Comparison of ENCODE assay signal across 9 cellular contexts in genomic region chr2:97663626-97663961, GRCh38. TPM values are rescaled to one million over a fixed set of nuclear protein-coding genes. Genes with fewer than 3 reads are reported as not detected.
DNase-seq lines count a peak whose midpoint lies in the region; ATAC-seq and TF ChIP-seq lines count a peak whose summit lies in the region.
"Had no signal": no experiment of that assay in that cellular context is flagged by ENCODE, and none has a peak within 500 bp of the region (broad histone marks: within the 10 kb centered on the region; RNA-seq: fewer than 3 reads in every experiment).

No MANE protein-coding gene starts in this region.

- H3K79me2 ChIP-seq in neural cell (replicated peaks; ENCODE audit: insufficient read depth, low read length), result peaks cover 20% of the 10 kb centered on the region

- DNase-seq in CD8-positive, alpha-beta memory T cell, result no peak
- no peak for DNase-seq in RKO (ENCODE audit: low spot score)
- DNase-seq in COLO829 (ENCODE audit: low spot score), result no peak

- POLR2A ChIA-PET in CD8-positive, alpha-beta memory T cell (lab: Charles Lee), result interaction anchor here (0.7 to 3.7 kb wide), 5 partner anchors 13 to 141 kb away, joined by 5 to 83 read pairs (median 8); partner anchors contain the start of genes ANKRD36B and COX5B

- no peaks in the 10 kb centered on the region for H3K9me3 Mint-ChIP-seq in CD8-positive, alpha-beta memory T cell

- H3K27ac ChIP-seq in CD8-positive, alpha-beta memory T cell (ENCODE audit: low read depth, low read length), result peak overlapping the region; percentile 96
- H3K27ac ChIP-seq in HUES64 (ENCODE audit: low read depth, low read length) (peak overlapping the region; percentile 84), cingulate gyrus (ENCODE audit: low read depth, low read length) (peak overlapping the region; percentile 80), neural cell (ENCODE audit: low read length) (peak overlapping the region; percentile 94)

- peaks cover 0 to 34% (median 0%) of the 10 kb centered on the region in 3 donors for H3K36me3 Mint-ChIP-seq in CD8-positive, alpha-beta memory T cell

- H3K27me3 Mint-ChIP-seq in CD8-positive, alpha-beta memory T cell, result no peaks in the 10 kb centered on the region

- H3K9me2 ChIP-seq in neural cell (ENCODE audit: insufficient read depth, low read length), result no peaks in the 10 kb centered on the region

- H4K20me1 ChIP-seq in neural cell (ENCODE audit: insufficient read depth), result no peaks in the 10 kb centered on the region

- CTCF ChIA-PET in CD8-positive, alpha-beta memory T cell (lab: Charles Lee), result interaction anchor here (1.0 to 8.4 kb wide), 6 partner anchors 9 to 73 kb away, joined by 3 to 66 read pairs (median 12); partner anchors contain the start of genes ANKRD36B and COX5B

- H3F3A ChIP-seq in neural cell (ENCODE audit: insufficient read depth, low read length, poor library complexity, severe bottlenecking), result no peaks in the 10 kb centered on the region

- peak overlapping the region; percentile 100 for H3K4me3 ChIP-seq in CD8-positive, alpha-beta memory T cell (ENCODE audit: low read length)
- H3K4me3 ChIP-seq in HUES64 (ENCODE audit: low read length) (peak overlapping the region; percentile 74), neural cell (ENCODE audit: low read length) (peak overlapping the region; percentile 95)

- no peaks in the 10 kb centered on the region for H3K27me3 ChIP-seq in CD8-positive, alpha-beta memory T cell (ENCODE audit: insufficient read depth, low read length, poor library complexity, severe bottlenecking)
- no peaks in the 10 kb centered on the region for H3K27me3 ChIP-seq in HUES64 (ENCODE audit: insufficient read depth, low read length)
- no peaks in the 10 kb centered on the region for H3K27me3 ChIP-seq in neural cell (ENCODE audit: insufficient read depth, low read depth, low read length)

- TF ChIP-seq CTCF in neural cell (IDR thresholded peaks at IDR 0.05; ENCODE audit: poor library complexity, severe bottlenecking), result no peak

- peak overlapping the region in 5 of 8 donors; percentile 95 to 99 (median 98) for H3K27ac Mint-ChIP-seq in CD8-positive, alpha-beta memory T cell

- peak overlapping the region; percentile 15 for H2AFZ ChIP-seq in neural cell (ENCODE audit: low read depth, low read length)

- H3K36me3 ChIP-seq in CD8-positive, alpha-beta memory T cell (ENCODE audit: insufficient read depth, low read length), result peaks cover 7% of the 10 kb centered on the region
- H3K36me3 ChIP-seq in HUES64 (ENCODE audit: insufficient read depth, low read length) (peaks cover 13% of the 10 kb centered on the region; the same call in 1 of the 2 replicates), neural cell (ENCODE audit: insufficient read depth, low read length) (no peaks in the 10 kb centered on the region)

- H3K9ac ChIP-seq in HUES64 (ENCODE audit: low read depth, low read length), result peak overlapping the region; percentile 82
- peak overlapping the region; percentile 91 for H3K9ac ChIP-seq in neural cell (ENCODE audit: low read length)

- H3K4me1 Mint-ChIP-seq in CD8-positive, alpha-beta memory T cell, result peaks cover 30 to 43% (median 31%) of the 10 kb centered on the region in 3 donors

- H3K9me3 ChIP-seq in CD8-positive, alpha-beta memory T cell (ENCODE audit: low read length), result no peaks in the 10 kb centered on the region
- no peaks in the 10 kb centered on the region for H3K9me3 ChIP-seq in HUES64 (ENCODE audit: insufficient read depth, low read depth, low read length)
- H3K9me3 ChIP-seq in neural cell (ENCODE audit: low read length), result no peaks in the 10 kb centered on the region

- peaks cover 30% of the 10 kb centered on the region for H3K4me1 ChIP-seq in CD8-positive, alpha-beta memory T cell (ENCODE audit: insufficient read depth, low read length)
- H3K4me1 ChIP-seq in HUES64 (ENCODE audit: insufficient read depth, low read length), result peaks cover 17% of the 10 kb centered on the region; the same call in 1 of the 2 replicates

- ATAC-seq in GM18873 (IDR thresholded peaks at IDR 0.05; ENCODE audit: low FRiP score, unreplicated experiment) (no peak), GM18867 (IDR thresholded peaks at IDR 0.05; ENCODE audit: unreplicated experiment) (no peak)

- no peak for TF ChIP-seq EP300 in neural cell (conservative IDR thresholded peaks at IDR 0.05; ENCODE audit: poor library complexity, severe bottlenecking)

- H3K4me2 ChIP-seq in neural cell (ENCODE audit: low read length), result no peak overlapping the region

- WGBS in HUES64, result under 1% methylated on average over 46 of the region's 46 CpGs

- peak overlapping the region; percentile 90 to 99 (median 96) for H3K4me3 Mint-ChIP-seq in CD8-positive, alpha-beta memory T cell

- no peak for TF ChIP-seq RAD21 in neural cell (conservative IDR thresholded peaks at IDR 0.05)

TF ChIP-seq in neural cell, 6 proteins besides CTCF, POLR2A, EP300 and RAD21:
- TF ChIP-seq REST (IDR thresholded peaks at IDR 0.05; ENCODE audit: borderline replicate concordance), result no peak
- no peak for TF ChIP-seq SMC3 (conservative IDR thresholded peaks at IDR 0.05; ENCODE audit: poor library complexity)
- no peak for TF ChIP-seq MXI1 (conservative IDR thresholded peaks at IDR 0.05; ENCODE audit: poor library complexity, severe bottlenecking)
- no peak for TF ChIP-seq TAF1 (IDR thresholded peaks at IDR 0.05; ENCODE audit: low read depth)
- TF ChIP-seq EZH2 (IDR thresholded peaks at IDR 0.05; ENCODE audit: borderline replicate concordance, insufficient read depth, low read length, poor library complexity, severe bottlenecking), result no peak
- TF ChIP-seq POLR2AphosphoS5 (IDR thresholded peaks at IDR 0.05), result no peak

RNA-seq across cellular contexts. Expression of gene ACTR1B, which starts 0.2 kb away (rescaled TPM):
- 10 to 100 TPM; 76.6 to 80.6 TPM for total RNA-seq in CD8-positive, alpha-beta memory T cell
- polyA plus RNA-seq in CD8-positive, alpha-beta memory T cell, result 16.5 TPM
- 32.0 TPM for polyA plus RNA-seq in HUES64 (2013, experiment 1 of 2)
- polyA plus RNA-seq in HUES64 (2013, experiment 2 of 2), result 42.0 TPM
- polyA plus RNA-seq in neural cell, result 138 and 168 TPM in 2 replicates
- polyA minus RNA-seq in neural cell, result 55.0 and 61.4 TPM in 2 replicates

RNA-seq across cellular contexts. Expression of gene C2orf92, which starts 5.9 kb away (rescaled TPM):
- 1 to 10 TPM; 4.6 to 6.5 TPM for total RNA-seq in CD8-positive, alpha-beta memory T cell
- polyA plus RNA-seq in CD8-positive, alpha-beta memory T cell, result not detected
- 2.0 TPM for polyA plus RNA-seq in HUES64 (2013, experiment 1 of 2)
- polyA plus RNA-seq in HUES64 (2013, experiment 2 of 2), result 2.6 TPM
- 10.7 and 13.3 TPM in 2 replicates for polyA plus RNA-seq in neural cell
- 5.1 and 10.2 TPM in 2 replicates for polyA minus RNA-seq in neural cell

RNA-seq across cellular contexts. Expression of gene COX5B, which starts 17.7 kb away (rescaled TPM):
- 100 to 1,000 TPM; 197 to 205 TPM for total RNA-seq in CD8-positive, alpha-beta memory T cell
- polyA plus RNA-seq in CD8-positive, alpha-beta memory T cell, result 334 TPM
- 251 TPM for polyA plus RNA-seq in HUES64 (2013, experiment 1 of 2)
- 255 TPM for polyA plus RNA-seq in HUES64 (2013, experiment 2 of 2)
- polyA plus RNA-seq in neural cell, result 616 and 636 TPM in 2 replicates
- 132 and 134 TPM in 2 replicates for polyA minus RNA-seq in neural cell

RNA-seq across cellular contexts. Expression of gene ZAP70, which starts 49.8 kb away (rescaled TPM):
- 100 to 1,000 TPM; 180 to 197 TPM for total RNA-seq in CD8-positive, alpha-beta memory T cell
- polyA plus RNA-seq in CD8-positive, alpha-beta memory T cell, result 184 TPM
- polyA plus RNA-seq in HUES64 (2013, experiment 1 of 2), result 1.4 TPM
- 1.2 TPM for polyA plus RNA-seq in HUES64 (2013, experiment 2 of 2)
- 0.59 TPM in 1 of 2 replicates, not detected in the other for polyA plus RNA-seq in neural cell
- not detected in 2 replicates for polyA minus RNA-seq in neural cell
- total RNA-seq: renal cortical epithelial cell had no signal

Comparison
In these comparisons a context has a peak if more than half of its experiments do, and no peak if none do; other contexts are left out.
1. RNA of gene C2orf92, which starts 5.9 kb away (polyA plus RNA-seq): 10.7 to 13.3 TPM in neural cell; not detected in CD8-positive, alpha-beta memory T cell (single experiment); every median in the first group is over 10 times any median in the second.
2. Peak in every context shown above with its lines, with median percentiles within 50 percentile points of each other: H3K27ac ChIP-seq and H3K4me3 ChIP-seq.